In genomic region chr9:71909887-71910601, GRCh38 we compare ENCODE assay signal across 8 cellular contexts. TPM values are rescaled to one million over a fixed set of nuclear protein-coding genes. Genes with fewer than 3 reads are reported as not detected.
DNase-seq lines count a peak whose midpoint lies in the region; ATAC-seq and TF ChIP-seq lines count a peak whose summit lies in the region.

No MANE protein-coding gene starts in this region.

- no peaks in the 10 kb centered on the region for H3F3A ChIP-seq in OCI-LY1 (ENCODE audit: insufficient read depth, low read length)

- TF ChIP-seq CTCF in OCI-LY1 (IDR thresholded peaks at IDR 0.05; ENCODE audit: low read length), result no peak

- H3K9me3 ChIP-seq in OCI-LY1 (ENCODE audit: low read length) (no peaks in the 10 kb centered on the region), neuron (ENCODE audit: low read length) (peaks cover 2% of the 10 kb centered on the region)

- no peak overlapping the region for H2AFZ ChIP-seq in OCI-LY1 (ENCODE audit: low read length)
- peak overlapping the region; percentile 10 for H2AFZ ChIP-seq in neuron (ENCODE audit: low read depth, low read length)

- H3K9me3 Mint-ChIP-seq in activated naive CD4-positive, alpha-beta T cell treated with anti-CD3 and anti-CD28 coated beads, Interleukin-2, amount 50 U/mL, for 72 hours, result no peaks in the 10 kb centered on the region

- H3K79me2 ChIP-seq in OCI-LY1 (ENCODE audit: insufficient read depth, low read length), result peaks cover 83% of the 10 kb centered on the region

- H4K20me1 ChIP-seq in OCI-LY1 (ENCODE audit: insufficient read depth, low read length), result no peaks in the 10 kb centered on the region

- H3K36me3 Mint-ChIP-seq in activated naive CD4-positive, alpha-beta T cell treated with anti-CD3 and anti-CD28 coated beads, Interleukin-2, amount 50 U/mL, for 72 hours, result peaks cover 14 to 24% of the 10 kb centered on the region in 2 donors

- peak overlapping the region; percentile 61 for H3K27ac ChIP-seq in OCI-LY1 (ENCODE audit: low read depth, low read length, poor library complexity, severe bottlenecking)

- H3K4me2 ChIP-seq in OCI-LY1 (ENCODE audit: low read length), result peak overlapping the region; percentile 84

- H3K27me3 ChIP-seq in OCI-LY1 (ENCODE audit: insufficient read depth, low read length) (no peaks in the 10 kb centered on the region), neuron (ENCODE audit: insufficient read depth, low read length) (no peaks in the 10 kb centered on the region)

- DNase-seq in NCI-H2107 treated with DMSO at 0.1 percent for 48 hours (lab: John Stamatoyannopoulos, UW; ENCODE audit: unreplicated experiment) (peak; percentile 26), NCI-H2107 (lab: John Stamatoyannopoulos, UW) (no peak), glomerular visceral epithelial cell (ENCODE audit: extremely low spot score) (peak; percentile 39), ureter (ENCODE audit: low spot score) (peak; percentile 62)
- peak; percentile 43 to 68 for DNase-seq in activated naive CD4-positive, alpha-beta T cell treated with anti-CD3 and anti-CD28 coated beads, Interleukin-2, amount 50 U/mL, for 72 hours (ENCODE audit: low spot score in 2 of 2)

- H3K4me3 ChIP-seq in OCI-LY1 (ENCODE audit: low read depth, low read length, poor library complexity, severe bottlenecking), result peak overlapping the region; percentile 83
- peak overlapping the region; percentile 82 for H3K4me3 ChIP-seq in neuron (ENCODE audit: low read length)

- H3K27ac Mint-ChIP-seq in activated naive CD4-positive, alpha-beta T cell treated with anti-CD3 and anti-CD28 coated beads, Interleukin-2, amount 50 U/mL, for 72 hours, result peak overlapping the region; percentile 93 to 96

- peak; percentile 17 for ATAC-seq in HG02970 (IDR thresholded peaks at IDR 0.05; ENCODE audit: low FRiP score, unreplicated experiment)
- ATAC-seq in activated naive CD4-positive, alpha-beta T cell treated with anti-CD3 and anti-CD28 coated beads, Interleukin-2, amount 50 U/mL, for 72 hours, result no peak

- H3K9me2 ChIP-seq in OCI-LY1 (ENCODE audit: low read depth, low read length), result no peaks in the 10 kb centered on the region

- H3K4me1 ChIP-seq in OCI-LY1 (ENCODE audit: insufficient read depth, low read length, severe bottlenecking), result peaks cover 46% of the 10 kb centered on the region
- peaks cover 31% of the 10 kb centered on the region for H3K4me1 ChIP-seq in neuron (ENCODE audit: insufficient read depth, low read length)

- peak overlapping the region; percentile 83 for H3K9ac ChIP-seq in OCI-LY1 (ENCODE audit: low read length)

- peaks cover 4% of the 10 kb centered on the region; the same call in 1 of the 2 replicates for H3K36me3 ChIP-seq in OCI-LY1 (ENCODE audit: insufficient read depth, low read length)
- H3K36me3 ChIP-seq in neuron (ENCODE audit: insufficient read depth, low read length), result peaks cover 14% of the 10 kb centered on the region

RNA-seq across cellular contexts. Expression of gene ABHD17B, which starts 0.9 kb away (rescaled TPM):
- total RNA-seq in activated naive CD4-positive, alpha-beta T cell treated with anti-CD3 and anti-CD28 coated beads, Interleukin-2, amount 50 U/mL, for 72 hours, result 10 to 100 TPM; 11.1 to 15.4 TPM
- 22.3 TPM for total RNA-seq in ureter

RNA-seq across cellular contexts. Expression of gene C9orf85, which starts 1.4 kb away (rescaled TPM):
- total RNA-seq in activated naive CD4-positive, alpha-beta T cell treated with anti-CD3 and anti-CD28 coated beads, Interleukin-2, amount 50 U/mL, for 72 hours, result 1 to 10 TPM; 9.5 to 10.0 TPM
- 18.5 TPM for total RNA-seq in ureter
